22 cellular contexts compared by ENCODE assay signal in the genomic region with DNA sequence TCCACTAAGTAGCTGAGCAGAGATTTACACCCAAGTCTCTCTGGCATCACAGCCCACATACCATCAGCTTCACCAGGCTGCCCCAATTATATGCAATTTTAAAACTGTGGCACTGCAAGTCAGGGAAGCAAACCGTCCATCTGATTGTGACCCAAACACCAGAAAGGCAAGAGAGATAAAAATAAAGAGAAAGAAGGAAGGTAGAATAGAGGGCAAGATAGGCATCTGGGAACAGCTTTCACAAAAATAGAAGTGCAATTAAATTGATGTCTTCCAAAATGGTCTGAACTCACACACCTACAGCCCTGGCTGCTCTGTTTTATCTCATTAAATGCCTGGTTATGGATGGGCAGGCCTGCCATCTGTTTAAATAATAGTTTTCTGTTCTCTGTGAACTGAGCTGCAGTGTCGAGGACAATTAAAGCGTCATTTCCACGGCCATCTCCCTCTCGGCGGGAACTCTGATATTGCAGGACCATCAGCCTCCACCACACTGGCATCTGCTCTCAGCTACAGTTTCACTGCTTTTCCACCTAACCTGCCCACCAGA.
"Had no signal": no experiment of that assay in that cellular context is flagged by ENCODE, and none has a peak within 500 bp of the region (broad histone marks: within the 10 kb centered on the region; RNA-seq: fewer than 3 reads in every experiment).

No MANE protein-coding gene starts in this region.

- DNase-seq: activated CD4-positive, alpha-beta T cell treated with anti-CD3 and anti-CD28 coated beads for 36 hours; activated CD4-positive, alpha-beta T cell treated with anti-CD3 and anti-CD28 coated beads, Interleukin-2, amount 50 U/mL, for 4 hours; activated CD4-positive, CD25-positive, alpha-beta regulatory T cell; activated CD8-positive, alpha-beta memory T cell treated with anti-CD3 and anti-CD28 coated beads for 24 hours; activated gamma-delta T cell; activated naive CD4-positive, alpha-beta T cell treated with anti-CD3 and anti-CD28 coated beads, Interleukin-2, amount 10 ng/mL, durations not matched to agents 7 days and 5 days; activated naive CD8-positive, alpha-beta T cell treated with anti-CD3 and anti-CD28 coated beads, Interleukin-2, amount 10 ng/mL, durations not matched to agents 7 days and 5 days; activated T-cell treated with anti-CD3 and anti-CD28 coated beads, Interleukin-2, amount 50 U/mL, for 1 hour; cerebellar nuclear complex; dorsolateral prefrontal cortex; effector memory CD8-positive, alpha-beta T cell; erythroblast; left cardiac atrium; natural killer cell; posterior cingulate gyrus; right cardiac atrium; stimulated activated CD4-positive, alpha-beta T cell treated with anti-CD3 and anti-CD28 coated beads, Interleukin-15, amount 100 ng/mL, for 24 hours; stimulated activated CD4-positive, alpha-beta T cell treated with anti-CD3 and anti-CD28 coated beads, Interleukin-2, amount 100 ng/mL, for 24 hours; stimulated activated naive B cell treated with anti-CD40 and anti-IgM and Interleukin-4, amounts not matched to agents 10 μg/mL and 1 μg/mL and 100 μg/mL, for 72 hours; stomach; thyroid gland; upper lobe of left lung had no signal
